10 cellular contexts compared by ENCODE assay signal in genomic region chr9:130186839-130187522, GRCh38. TPM values are rescaled to one million over a fixed set of nuclear protein-coding genes. Genes with fewer than 3 reads are reported as not detected.
DNase-seq lines count a peak whose midpoint lies in the region; ATAC-seq and TF ChIP-seq lines count a peak whose summit lies in the region.
"Had no signal": no experiment of that assay in that cellular context is flagged by ENCODE, and none has a peak within 500 bp of the region (broad histone marks: within the 10 kb centered on the region; RNA-seq: fewer than 3 reads in every experiment).

No MANE protein-coding gene starts in this region.

- no peaks in the 10 kb centered on the region for H3K36me3 Mint-ChIP-seq in T-helper 17 cell (ENCODE audit: low read depth)

- ATAC-seq in GM21528 (IDR thresholded peaks at IDR 0.05; ENCODE audit: low FRiP score, unreplicated experiment) (no peak), T-helper 17 cell (no peak)

- H3K27me3 ChIP-seq in SJCRH30, result no peaks in the 10 kb centered on the region

- no peaks in the 10 kb centered on the region for H3K9me3 ChIP-seq in SJCRH30 (replicated peaks)
- H3K9me3 ChIP-seq in T-helper 17 cell (ENCODE audit: control insufficient read depth, low read length, poor library complexity, severe bottlenecking), result no peaks in the 10 kb centered on the region
- H3K9me3 ChIP-seq: neutrophil had no signal

- peaks cover 9% of the 10 kb centered on the region; the same call in 1 of the 2 replicates for H3K36me3 ChIP-seq in SJCRH30
- H3K36me3 ChIP-seq: neutrophil had no signal

- H3K4me3 Mint-ChIP-seq in T-helper 17 cell, result no peak overlapping the region
- H3K4me3 Mint-ChIP-seq: B cell had no signal

- DNase-seq in NCI-H2227 (lab: John Stamatoyannopoulos, UW; ENCODE audit: unreplicated experiment) (peak; percentile 28), NCI-H2227 treated with DMSO at 0.1 percent for 48 hours (lab: John Stamatoyannopoulos, UW) (no peak), SJCRH30 (peak; percentile 88), glomerular visceral epithelial cell (ENCODE audit: extremely low spot score) (peak; percentile 81), T-helper 17 cell (no peak), GM20000 (ENCODE audit: low spot score) (no peak)

- peaks cover 5% of the 10 kb centered on the region for H3K4me1 Mint-ChIP-seq in T-helper 17 cell
- H3K4me1 Mint-ChIP-seq: B cell had no signal

- peaks cover 56% of the 10 kb centered on the region for H3K4me1 ChIP-seq in SJCRH30

- no peaks in the 10 kb centered on the region for H3K27me3 Mint-ChIP-seq in T-helper 17 cell

- peak overlapping the region; percentile 54 for H3K27ac ChIP-seq in SJCRH30
- H3K27ac ChIP-seq in skin epidermis, result peak overlapping the region in 14 of 21 experiments; percentile 17 to 74 (median 62)
- H3K27ac ChIP-seq: neutrophil had no signal

- H3K4me3 ChIP-seq in SJCRH30, result peak overlapping the region; percentile 16; the same call in 1 of the 2 replicates
- H3K4me3 ChIP-seq in skin epidermis, result peak overlapping the region in 4 of 7 experiments; percentile 7 to 44 (median 16)

- H3K27ac Mint-ChIP-seq in T-helper 17 cell, result no peak overlapping the region

- TF ChIP-seq CTCF in GM20000 (IDR thresholded peaks at IDR 0.05; ENCODE audit: extremely low read depth, missing control alignments), result no peak

RNA-seq across cellular contexts. Expression of gene NCS1, which starts 14.8 kb away (rescaled TPM):
- total RNA-seq in SJCRH30 (2014; rRNA removed; shearing (Covaris generic)), result 86.2 and 89.2 TPM in 2 replicates
- under 1 TPM; 0.12 to 0.31 TPM for total RNA-seq in T-helper 17 cell

Comparison
In these comparisons a context has a peak if more than half of its experiments do, and no peak if none do; other contexts are left out.
1. DNase-seq: peak in NCI-H2227 (single experiment), SJCRH30 (2 of 2) and glomerular visceral epithelial cell (single experiment); none in NCI-H2227 treated with DMSO at 0.1 percent for 48 hours (single experiment), T-helper 17 cell (0 of 3) and GM20000 (single experiment).
2. RNA of gene NCS1, which starts 14.8 kb away (total RNA-seq): 86.2 to 89.2 TPM in SJCRH30; 0.12 to 0.31 TPM in T-helper 17 cell; every median in the first group is over 10 times any median in the second.